Comparison of ENCODE assay signal across 22 cellular contexts in the genomic region with DNA sequence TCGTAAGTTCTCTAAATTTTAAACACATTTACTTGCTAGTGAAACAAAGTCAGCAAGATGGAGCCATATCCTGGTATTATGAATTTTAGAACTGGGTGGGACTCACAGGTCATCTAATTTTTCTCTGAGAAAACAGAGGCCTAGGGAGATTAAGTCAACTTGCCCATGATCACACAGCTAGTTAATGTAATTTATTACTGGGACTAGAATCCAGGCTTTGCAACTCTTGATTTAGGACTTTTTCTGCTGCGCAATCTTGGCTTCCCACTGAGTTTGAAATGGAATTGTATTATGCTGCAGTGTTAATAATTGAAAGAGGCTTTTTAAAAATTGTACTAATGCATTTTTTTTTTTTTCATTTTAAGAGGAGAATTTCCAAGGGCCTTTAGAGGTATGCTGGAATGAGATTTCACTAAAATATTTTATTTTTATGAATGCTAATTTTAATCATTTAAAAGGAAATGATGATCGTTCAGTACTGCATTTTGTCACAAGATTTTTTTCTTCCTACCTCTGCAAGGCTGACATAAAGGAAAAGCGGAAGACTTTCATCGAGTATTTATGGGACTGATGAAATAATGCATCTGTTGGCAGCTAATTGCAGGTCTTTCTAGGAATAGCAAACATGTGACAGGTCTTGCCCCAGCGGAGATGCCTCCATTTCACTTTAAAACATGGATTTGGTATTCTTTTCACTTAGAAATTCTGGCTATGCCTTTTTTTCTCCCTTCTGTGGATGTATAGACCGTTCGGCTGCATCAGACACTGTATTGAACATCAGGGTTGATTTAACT.
"Had no signal": no experiment of that assay in that cellular context is flagged by ENCODE, and none has a peak within 500 bp of the region (broad histone marks: within the 10 kb centered on the region; RNA-seq: fewer than 3 reads in every experiment).

No MANE protein-coding gene starts in this region.

- H3K4me3 ChIP-seq: coronary artery, left ventricle myocardium inferior, lung, prostate gland, right lobe of liver, skin epidermis, testis, transverse colon had no signal

- H3K27ac ChIP-seq: coronary artery, foreskin keratinocyte, left ventricle myocardium inferior, parathyroid adenoma, prostate gland, right lobe of liver, skin epidermis, testis, transverse colon had no signal

- ATAC-seq: foreskin keratinocyte; natural killer cell treated with Interleukin-12 subunit alpha and Interleukin-12 subunit beta and Interleukin-15 and Interleukin-18, amount 100 ng/mL, for 72 hours; right lobe of liver; stimulated activated naive B cell treated with anti-CD40 and anti-IgM and Interleukin-4, amounts not matched to agents 10 μg/mL and 1 μg/mL and 100 μg/mL, for 72 hours; stimulated activated naive CD8-positive, alpha-beta T cell treated with anti-CD3 and anti-CD28 coated beads, Interleukin-15, amount 100 ng/mL, for 72 hours had no signal

- H3K9me3 ChIP-seq: left ventricle myocardium inferior, prostate gland, right lobe of liver, testis, transverse colon had no signal

- DNase-seq: effector CD4-positive, alpha-beta T cell; endodermal cell; erythroblast; foreskin keratinocyte; immature natural killer cell; left ventricle myocardium inferior; mesenchymal stem cell; midbrain; retina; right lobe of liver; stimulated activated CD4-positive, alpha-beta T cell treated with anti-CD3 and anti-CD28 coated beads, Interleukin-2, amount 100 ng/mL, for 24 hours; stimulated activated CD4-positive, alpha-beta T cell treated with anti-CD3 and anti-CD28 coated beads, Interleukin-4, amount 100 ng/mL, for 4 hours; stimulated activated naive B cell treated with anti-CD40 and anti-IgM and Interleukin-4, amounts not matched to agents 10 μg/mL and 1 μg/mL and 100 μg/mL, for 72 hours; stimulated activated naive CD8-positive, alpha-beta T cell treated with anti-CD3 and anti-CD28 coated beads, Interleukin-15, amount 100 ng/mL, for 72 hours; testis; transverse colon had no signal

- H3K36me3 ChIP-seq: left ventricle myocardium inferior, prostate gland, right lobe of liver, transverse colon had no signal

- H3K27me3 ChIP-seq: foreskin keratinocyte, right lobe of liver, testis, transverse colon had no signal
